ENCODE assay signal across 1 cellular context in the genomic region with DNA sequence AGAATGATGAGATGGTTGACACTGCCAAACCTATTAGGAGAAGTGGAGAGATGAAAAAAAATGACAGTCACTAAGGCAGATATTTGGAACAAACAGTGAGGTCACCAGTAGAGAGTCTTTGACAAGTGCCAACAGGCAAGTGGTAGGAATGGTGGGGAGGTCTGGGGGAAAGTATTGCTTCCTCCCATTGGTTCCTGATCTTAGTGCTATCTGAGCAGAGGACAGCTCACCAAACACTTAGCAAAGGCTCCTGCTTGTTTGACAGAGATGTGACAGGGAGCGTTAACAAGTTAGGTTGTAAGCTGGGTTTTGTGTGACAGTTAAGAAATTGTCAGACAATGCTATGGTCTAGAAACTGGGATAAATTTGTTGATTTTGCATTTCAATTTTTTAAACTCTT.
TF ChIP-seq lines count a peak whose summit lies in the region.
"Not testable (repeated sequence)": the region's sequence is repeated elsewhere in the genome, so short reads cannot be mapped to it uniquely, and the experiment has no call there.

No MANE protein-coding gene starts in this region.

TF ChIP-seq in K562, 482 proteins besides CTCF, POLR2A, EP300 and RAD21:
- TF ChIP-seq ZNF384 (IDR thresholded peaks at IDR 0.05; ENCODE audit: low read depth, low read length), result 0 out of 2 replicates have a peak, but pooled peaks have one; percentile 10
- TF ChIP-seq JUND (IDR thresholded peaks at IDR 0.05; ENCODE audit: borderline replicate concordance, low read depth, low read length), result not testable (repeated sequence)
- TF ChIP-seq JUND (tag; IDR thresholded peaks at IDR 0.05; ENCODE audit: borderline replicate concordance, low read depth, low read length), result peak; percentile 35; the same call in 1 of the 3 replicates
- TF ChIP-seq, protein P1, sequence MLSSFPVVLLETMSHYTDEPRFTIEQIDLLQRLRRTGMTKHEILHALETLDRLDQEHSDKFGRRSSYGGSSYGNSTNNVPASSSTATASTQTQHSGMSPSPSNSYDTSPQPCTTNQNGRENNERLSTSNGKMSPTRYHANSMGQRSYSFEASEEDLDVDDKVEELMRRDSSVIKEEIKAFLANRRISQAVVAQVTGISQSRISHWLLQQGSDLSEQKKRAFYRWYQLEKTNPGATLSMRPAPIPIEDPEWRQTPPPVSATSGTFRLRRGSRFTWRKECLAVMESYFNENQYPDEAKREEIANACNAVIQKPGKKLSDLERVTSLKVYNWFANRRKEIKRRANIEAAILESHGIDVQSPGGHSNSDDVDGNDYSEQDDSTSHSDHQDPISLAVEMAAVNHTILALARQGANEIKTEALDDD (IDR thresholded peaks at IDR 0.05), result 0 out of 2 replicates have a peak, but pooled peaks have one; percentile 24
- TF ChIP-seq, protein P2, sequence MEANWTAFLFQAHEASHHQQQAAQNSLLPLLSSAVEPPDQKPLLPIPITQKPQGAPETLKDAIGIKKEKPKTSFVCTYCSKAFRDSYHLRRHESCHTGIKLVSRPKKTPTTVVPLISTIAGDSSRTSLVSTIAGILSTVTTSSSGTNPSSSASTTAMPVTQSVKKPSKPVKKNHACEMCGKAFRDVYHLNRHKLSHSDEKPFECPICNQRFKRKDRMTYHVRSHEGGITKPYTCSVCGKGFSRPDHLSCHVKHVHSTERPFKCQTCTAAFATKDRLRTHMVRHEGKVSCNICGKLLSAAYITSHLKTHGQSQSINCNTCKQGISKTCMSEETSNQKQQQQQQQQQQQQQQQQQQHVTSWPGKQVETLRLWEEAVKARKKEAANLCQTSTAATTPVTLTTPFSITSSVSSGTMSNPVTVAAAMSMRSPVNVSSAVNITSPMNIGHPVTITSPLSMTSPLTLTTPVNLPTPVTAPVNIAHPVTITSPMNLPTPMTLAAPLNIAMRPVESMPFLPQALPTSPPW (CRISPR knock-in tag; IDR thresholded peaks at IDR 0.05), result peak; percentile 38
